Comparison of ENCODE assay signal across 8 cellular contexts in genomic region chr1:31644560-31645273, GRCh38. TPM values are rescaled to one million over a fixed set of nuclear protein-coding genes. Genes with fewer than 3 reads are reported as not detected.
DNase-seq lines count a peak whose midpoint lies in the region; ATAC-seq and TF ChIP-seq lines count a peak whose summit lies in the region.

Gene PEF1, minus strand, starts transcription at chr1:31644876. Its CDS starts 12 bp downstream, at chr1:31644864.

- TF ChIP-seq CTCF in epithelial cell of proximal tubule (conservative IDR thresholded peaks at IDR 0.05; ENCODE audit: low read depth, low read length), result no peak

- peak within 1 kb of the TSS; percentile 99 for H3K4me3 Mint-ChIP-seq in activated T-cell treated with anti-CD3 and anti-CD28 coated beads, Interleukin-2, amount 50 U/mL, for 24 hours

- no peaks in the 10 kb centered on the region for H3K27me3 Mint-ChIP-seq in activated T-cell treated with anti-CD3 and anti-CD28 coated beads, Interleukin-2, amount 50 U/mL, for 24 hours

- peaks cover 30% of the 10 kb centered on the region for H3K4me1 Mint-ChIP-seq in activated T-cell treated with anti-CD3 and anti-CD28 coated beads, Interleukin-2, amount 50 U/mL, for 24 hours (ENCODE audit: low read depth)

- no peaks in the 10 kb centered on the region for H3K9me3 Mint-ChIP-seq in activated T-cell treated with anti-CD3 and anti-CD28 coated beads, Interleukin-2, amount 50 U/mL, for 24 hours

- DNase-seq in DMS153 (lab: John Stamatoyannopoulos, UW) (peak; percentile 100), KBM-7 (peak; percentile 99), epithelial cell of proximal tubule (ENCODE audit: low read depth) (peak; percentile 83), mucosa of gallbladder (ENCODE audit: low spot score) (peak; percentile 99)
- DNase-seq in activated T-cell treated with anti-CD3 and anti-CD28 coated beads, Interleukin-2, amount 50 U/mL, for 24 hours, result peak; percentile 99
- DNase-seq in stimulated activated CD8-positive, alpha-beta memory T cell treated with anti-CD3 and anti-CD28 coated beads, Interleukin-4, amount 100 ng/mL, for 4 hours (ENCODE audit: low read depth in 2 of 2, low spot score in 1 of 2), result peak; percentile 98

- peak within 1 kb of the TSS; percentile 100 for H3K27ac Mint-ChIP-seq in activated T-cell treated with anti-CD3 and anti-CD28 coated beads, Interleukin-2, amount 50 U/mL, for 24 hours

- in situ Hi-C loops in KBM-7 (cut with MboI; ENCODE audit: low pct_unique_long_range_greater_than_20kb, low sequenced_read_pairs), result no loop called here

- H3K4me3 ChIP-seq in epithelial cell of proximal tubule (ENCODE audit: low read depth, low read length), result peak within 1 kb of the TSS; percentile 98

- ATAC-seq in GM21619 (IDR thresholded peaks at IDR 0.05; ENCODE audit: unreplicated experiment), result peak; percentile 87

- H3K36me3 Mint-ChIP-seq in activated T-cell treated with anti-CD3 and anti-CD28 coated beads, Interleukin-2, amount 50 U/mL, for 24 hours (ENCODE audit: low read depth), result peaks cover 18% of the 10 kb centered on the region

TF ChIP-seq in PFSK-1, 5 proteins besides CTCF, POLR2A, EP300 and RAD21:
- TF ChIP-seq FOXP2 (optimal IDR thresholded peaks at IDR 0.05; ENCODE audit: borderline replicate concordance, extremely low read depth, extremely low read length, insufficient read depth) (peak; percentile 27), REST (IDR thresholded peaks at IDR 0.05; ENCODE audit: insufficient read depth in 1 of 2, low read depth in 2 of 2, low read length in 2 of 2) (no peak), TAF1 (IDR thresholded peaks at IDR 0.05; ENCODE audit: borderline replicate concordance, insufficient read depth, low read length) (no peak), SIN3A (IDR thresholded peaks at IDR 0.05; ENCODE audit: borderline replicate concordance, insufficient read depth, low read length) (no peak), POLR2AphosphoS5 (IDR thresholded peaks at IDR 0.05; ENCODE audit: low read depth, low read length) (peak; percentile 57)

RNA-seq across cellular contexts. Expression of gene PEF1, which starts in this region (rescaled TPM):
- polyA plus RNA-seq in PFSK-1 (2012; ENCODE audit: insufficient read length, low read depth), result 67.7 TPM
- total RNA-seq in epithelial cell of proximal tubule (71.7 and 116 TPM in 2 replicates), mucosa of gallbladder (66.3 TPM)

Comparison
In these comparisons a context has a peak if more than half of its experiments do, and no peak if none do; other contexts are left out.
1. Peak in every context shown above with its lines: DNase-seq, ATAC-seq and H3K4me3 ChIP-seq.